In the genomic region with DNA sequence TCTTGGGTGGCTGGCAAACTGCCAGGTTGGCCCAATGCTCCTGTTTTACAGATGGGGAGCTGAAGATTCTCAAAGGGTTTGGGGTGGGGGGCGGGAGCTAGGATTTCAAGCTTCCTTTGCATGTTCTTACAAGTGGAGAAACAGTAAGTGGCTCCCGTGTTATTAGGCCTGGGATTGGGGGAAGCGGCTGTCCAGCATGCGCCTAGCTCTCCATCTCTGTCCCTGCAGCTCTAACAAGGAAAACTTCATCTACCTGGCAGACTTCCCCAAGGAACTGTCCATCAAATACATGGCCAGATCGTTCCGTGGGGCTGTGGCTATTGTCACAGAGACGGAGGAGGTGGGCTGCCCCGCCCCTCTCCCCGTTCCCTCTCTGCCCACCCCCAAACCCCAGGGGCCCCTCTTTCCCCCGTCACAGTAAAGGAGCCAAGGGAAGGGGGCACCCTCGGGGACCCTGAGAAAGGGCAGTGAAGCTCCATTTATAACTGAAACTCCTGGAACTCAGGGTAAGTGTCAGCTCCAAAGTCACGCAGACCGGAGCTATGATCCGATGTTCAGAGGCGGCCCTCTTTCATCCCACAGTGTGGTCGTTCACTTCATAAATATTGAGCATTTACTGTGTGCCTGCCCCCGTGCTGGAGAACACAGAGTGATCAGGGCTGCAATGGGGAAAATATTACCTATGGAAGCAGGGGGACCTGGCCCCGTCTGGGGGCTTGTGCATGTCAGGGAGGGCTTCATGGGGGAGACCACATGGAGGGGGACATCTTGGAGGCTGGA, we compare ENCODE assay signal across 30 cellular contexts. TPM values are rescaled to one million over a fixed set of nuclear protein-coding genes. Genes with fewer than 3 reads are reported as not detected.
DNase-seq lines count a peak whose midpoint lies in the region; ATAC-seq and TF ChIP-seq lines count a peak whose summit lies in the region.
"Had no signal": no experiment of that assay in that cellular context is flagged by ENCODE, and none has a peak within 500 bp of the region (broad histone marks: within the 10 kb centered on the region; RNA-seq: fewer than 3 reads in every experiment).

No MANE protein-coding gene starts in this region.

- H3K36me3 ChIP-seq in CD8-positive, alpha-beta memory T cell (ENCODE audit: insufficient read depth, low read length), result no peaks in the 10 kb centered on the region
- H3K36me3 ChIP-seq: adrenal gland, brain microvascular endothelial cell, esophagus muscularis mucosa, heart right ventricle, ovary, upper lobe of left lung had no signal

- H3K9me3 Mint-ChIP-seq in activated CD4-positive, alpha-beta T cell treated with anti-CD3 and anti-CD28 coated beads, Interleukin-2, amount 10 ng/mL, durations not matched to agents 24 days and 14 days, result no peaks in the 10 kb centered on the region
- no peaks in the 10 kb centered on the region for H3K9me3 Mint-ChIP-seq in central memory CD8-positive, alpha-beta T cell
- no peaks in the 10 kb centered on the region for H3K9me3 Mint-ChIP-seq in progenitor cell of endocrine pancreas (ENCODE audit: low read depth)
- no peaks in the 10 kb centered on the region for H3K9me3 Mint-ChIP-seq in CD8-positive, alpha-beta memory T cell
- H3K9me3 Mint-ChIP-seq: stimulated activated naive B cell treated with anti-CD40 and anti-IgM and Interleukin-4, amounts not matched to agents 10 μg/mL and 1 μg/mL and 100 μg/mL, for 72 hours had no signal

- no peak for ATAC-seq in central memory CD8-positive, alpha-beta T cell (replicated peaks; ENCODE audit: extremely low read depth, poor library complexity, severe bottlenecking)
- ATAC-seq: GM12878; heart right ventricle; PC-3; stimulated activated naive B cell treated with anti-CD40 and anti-IgM and Interleukin-4, amounts not matched to agents 10 μg/mL and 1 μg/mL and 100 μg/mL, for 72 hours had no signal

- CTCF ChIA-PET in CD8-positive, alpha-beta memory T cell (lab: Charles Lee), result interaction anchor here (1.6 kb wide), 1 partner anchor 15 kb away, joined by 4 read pairs; the partner anchor contains the start of gene PSMD8

- peaks cover 37% of the 10 kb centered on the region for H3K27me3 Mint-ChIP-seq in activated CD4-positive, alpha-beta T cell treated with anti-CD3 and anti-CD28 coated beads, Interleukin-2, amount 10 ng/mL, durations not matched to agents 24 days and 14 days
- peaks cover 36% of the 10 kb centered on the region for H3K27me3 Mint-ChIP-seq in central memory CD8-positive, alpha-beta T cell
- H3K27me3 Mint-ChIP-seq in progenitor cell of endocrine pancreas, result peaks cover 53% of the 10 kb centered on the region
- peaks cover 0 to 10% of the 10 kb centered on the region in 2 donors for H3K27me3 Mint-ChIP-seq in CD8-positive, alpha-beta memory T cell

- TF ChIP-seq EP300 in Ishikawa (IDR thresholded peaks at IDR 0.05; ENCODE audit: borderline replicate concordance), result no peak

- peaks cover 12% of the 10 kb centered on the region for H3K4me1 ChIP-seq in CD8-positive, alpha-beta memory T cell (ENCODE audit: insufficient read depth, low read length)

- no peak for TF ChIP-seq CTCF in progenitor cell of endocrine pancreas (IDR thresholded peaks at IDR 0.05; ENCODE audit: unreplicated experiment)

- no peaks in the 10 kb centered on the region for H3K27me3 ChIP-seq in CD8-positive, alpha-beta memory T cell (ENCODE audit: insufficient read depth, low read length, poor library complexity, severe bottlenecking)
- H3K27me3 ChIP-seq: ovary had no signal

- no peaks in the 10 kb centered on the region for H3K36me3 Mint-ChIP-seq in activated CD4-positive, alpha-beta T cell treated with anti-CD3 and anti-CD28 coated beads, Interleukin-2, amount 10 ng/mL, durations not matched to agents 24 days and 14 days (ENCODE audit: low read depth)
- H3K36me3 Mint-ChIP-seq in central memory CD8-positive, alpha-beta T cell (ENCODE audit: insufficient read depth), result no peaks in the 10 kb centered on the region
- no peaks in the 10 kb centered on the region for H3K36me3 Mint-ChIP-seq in progenitor cell of endocrine pancreas (ENCODE audit: insufficient read depth)
- no peaks in the 10 kb centered on the region for H3K36me3 Mint-ChIP-seq in CD8-positive, alpha-beta memory T cell
- H3K36me3 Mint-ChIP-seq: stimulated activated naive B cell treated with anti-CD40 and anti-IgM and Interleukin-4, amounts not matched to agents 10 μg/mL and 1 μg/mL and 100 μg/mL, for 72 hours had no signal

- no peak for TF ChIP-seq RAD21 in Ishikawa (IDR thresholded peaks at IDR 0.05; ENCODE audit: low read depth)

- no peaks in the 10 kb centered on the region for H3K9me3 ChIP-seq in CD8-positive, alpha-beta memory T cell (ENCODE audit: low read length)
- H3K9me3 ChIP-seq: adrenal gland, esophagus muscularis mucosa, heart right ventricle, ovary, upper lobe of left lung had no signal

- H3K4me1 Mint-ChIP-seq in activated CD4-positive, alpha-beta T cell treated with anti-CD3 and anti-CD28 coated beads, Interleukin-2, amount 10 ng/mL, durations not matched to agents 24 days and 14 days, result peaks cover 10% of the 10 kb centered on the region
- H3K4me1 Mint-ChIP-seq in central memory CD8-positive, alpha-beta T cell, result peaks cover 11% of the 10 kb centered on the region
- H3K4me1 Mint-ChIP-seq in progenitor cell of endocrine pancreas (ENCODE audit: low read depth), result no peaks in the 10 kb centered on the region
- H3K4me1 Mint-ChIP-seq in CD8-positive, alpha-beta memory T cell, result peaks cover 8 to 22% (median 13%) of the 10 kb centered on the region in 3 donors

- intact Hi-C loops in activated CD4-positive, alpha-beta T cell treated with anti-CD3 and anti-CD28 coated beads, Interleukin-2, amount 10 ng/mL, durations not matched to agents 24 days and 14 days (cut with micrococcal nuclease), result no loop called here

- no peak overlapping the region for H3K27ac Mint-ChIP-seq in activated CD4-positive, alpha-beta T cell treated with anti-CD3 and anti-CD28 coated beads, Interleukin-2, amount 10 ng/mL, durations not matched to agents 24 days and 14 days
- no peak overlapping the region for H3K27ac Mint-ChIP-seq in central memory CD8-positive, alpha-beta T cell (ENCODE audit: low read depth)
- H3K27ac Mint-ChIP-seq in progenitor cell of endocrine pancreas, result no peak overlapping the region
- H3K27ac Mint-ChIP-seq in CD8-positive, alpha-beta memory T cell, result peak overlapping the region in 1 of 8 donors; percentile 82
- H3K27ac Mint-ChIP-seq: stimulated activated naive B cell treated with anti-CD40 and anti-IgM and Interleukin-4, amounts not matched to agents 10 μg/mL and 1 μg/mL and 100 μg/mL, for 72 hours had no signal

- DNase-seq in activated CD4-positive, alpha-beta T cell treated with anti-CD3 and anti-CD28 coated beads, Interleukin-2, amount 10 ng/mL, durations not matched to agents 24 days and 14 days, result no peak
- DNase-seq in activated CD4-positive, alpha-beta T cell treated with anti-CD3 and anti-CD28 coated beads, Interleukin-2, amount 50 U/mL, for 48 hours, result no peak
- no peak for DNase-seq in central memory CD8-positive, alpha-beta T cell (ENCODE audit: low spot score in 2 of 2)
- DNase-seq in progenitor cell of endocrine pancreas (ENCODE audit: low spot score, unreplicated experiment) (no peak), DMS79 (lab: John Stamatoyannopoulos, UW) (no peak), NOMO-1 treated with dmso at 0.1 percent for 144 hours (lab: John Stamatoyannopoulos, UW; ENCODE audit: unreplicated experiment) (no peak)
- no peak for DNase-seq in CD8-positive, alpha-beta memory T cell
- DNase-seq: activated CD4-positive, alpha-beta T cell treated with anti-CD3 and anti-CD28 coated beads for 4 hours; activated T-cell treated with anti-CD3 and anti-CD28 coated beads, Interleukin-2, amount 50 U/mL, for 1 hour; adrenal gland; brain microvascular endothelial cell; dorsolateral prefrontal cortex; foreskin fibroblast; GOT3; heart right ventricle; KG1; NCI-H1105 treated with DMSO at 0.1 percent for 48 hours; NCI-H1930; NCI-H526; ovary; PC-3; retina; stimulated activated naive B cell treated with anti-CD40 and anti-IgM and Interleukin-4, amounts not matched to agents 10 μg/mL and 1 μg/mL and 100 μg/mL, for 72 hours; upper lobe of left lung had no signal

- peak overlapping the region; percentile 34 for H3K4me3 Mint-ChIP-seq in activated CD4-positive, alpha-beta T cell treated with anti-CD3 and anti-CD28 coated beads, Interleukin-2, amount 10 ng/mL, durations not matched to agents 24 days and 14 days
- H3K4me3 Mint-ChIP-seq in central memory CD8-positive, alpha-beta T cell, result peak overlapping the region; percentile 35
- H3K4me3 Mint-ChIP-seq in progenitor cell of endocrine pancreas (ENCODE audit: low read depth), result peak overlapping the region; percentile 48
- peak overlapping the region in 3 of 7 donors; percentile 43 to 71 (median 43) for H3K4me3 Mint-ChIP-seq in CD8-positive, alpha-beta memory T cell
- H3K4me3 Mint-ChIP-seq: stimulated activated naive B cell treated with anti-CD40 and anti-IgM and Interleukin-4, amounts not matched to agents 10 μg/mL and 1 μg/mL and 100 μg/mL, for 72 hours had no signal

- POLR2A ChIA-PET in CD8-positive, alpha-beta memory T cell (lab: Charles Lee), result no interaction called here

- no peak overlapping the region for H3K27ac ChIP-seq in CD8-positive, alpha-beta memory T cell (ENCODE audit: low read depth, low read length)
- H3K27ac ChIP-seq: adrenal gland, brain microvascular endothelial cell, dorsolateral prefrontal cortex, esophagus muscularis mucosa, heart right ventricle, ovary, SK-N-MC, upper lobe of left lung had no signal

- no peak overlapping the region for H3K4me3 ChIP-seq in CD8-positive, alpha-beta memory T cell (ENCODE audit: low read length)
- H3K4me3 ChIP-seq: adrenal gland, dorsolateral prefrontal cortex, esophagus muscularis mucosa, GM12878, heart right ventricle, ovary, SK-N-MC, upper lobe of left lung had no signal

RNA-seq across cellular contexts. Expression of gene PSMD8, which starts 14.9 kb away (rescaled TPM):
- 314 and 315 TPM in 2 replicates for total RNA-seq in activated CD4-positive, alpha-beta T cell treated with anti-CD3 and anti-CD28 coated beads, Interleukin-2, amount 10 ng/mL, durations not matched to agents 24 days and 14 days
- 122 and 128 TPM in 2 replicates for total RNA-seq in progenitor cell of endocrine pancreas
- total RNA-seq in CD8-positive, alpha-beta memory T cell, result 100 to 1,000 TPM; 256 to 267 TPM
- 180 TPM for polyA plus RNA-seq in CD8-positive, alpha-beta memory T cell

RNA-seq across cellular contexts. Expression of gene CATSPERG, which starts 23.8 kb away (rescaled TPM):
- 3.4 and 3.7 TPM in 2 replicates for total RNA-seq in activated CD4-positive, alpha-beta T cell treated with anti-CD3 and anti-CD28 coated beads, Interleukin-2, amount 10 ng/mL, durations not matched to agents 24 days and 14 days
- 21.0 TPM in 2 replicates for total RNA-seq in progenitor cell of endocrine pancreas
- 1 to 10 TPM; 4.3 to 4.6 TPM for total RNA-seq in CD8-positive, alpha-beta memory T cell
- polyA plus RNA-seq in CD8-positive, alpha-beta memory T cell, result 0.94 TPM

RNA-seq across cellular contexts. Expression of gene GGN, which starts 28.4 kb away (rescaled TPM):
- 0.47 and 1.0 TPM in 2 replicates for total RNA-seq in activated CD4-positive, alpha-beta T cell treated with anti-CD3 and anti-CD28 coated beads, Interleukin-2, amount 10 ng/mL, durations not matched to agents 24 days and 14 days
- total RNA-seq in progenitor cell of endocrine pancreas, result 2.8 and 3.3 TPM in 2 replicates
- total RNA-seq in CD8-positive, alpha-beta memory T cell, result under 1 TPM in 1 of 2 experiments, not detected in 1; 0.15 TPM
- polyA plus RNA-seq in CD8-positive, alpha-beta memory T cell, result not detected
- total RNA-seq: GM12878, liver, skeletal muscle tissue had no signal
- polyA plus RNA-seq: GM12878, liver had no signal

RNA-seq across cellular contexts. Expression of gene SPRED3, which starts 29.1 kb away (rescaled TPM):
- 2.9 and 3.0 TPM in 2 replicates for total RNA-seq in activated CD4-positive, alpha-beta T cell treated with anti-CD3 and anti-CD28 coated beads, Interleukin-2, amount 10 ng/mL, durations not matched to agents 24 days and 14 days
- 13.0 and 13.6 TPM in 2 replicates for total RNA-seq in progenitor cell of endocrine pancreas
- total RNA-seq in CD8-positive, alpha-beta memory T cell, result under 1 TPM; 0.33 to 0.66 TPM
- polyA plus RNA-seq in CD8-positive, alpha-beta memory T cell, result not detected
- total RNA-seq: skeletal muscle tissue had no signal

RNA-seq across cellular contexts. Expression of gene KCNK6, which starts 39.8 kb away (rescaled TPM):
- 18.7 and 20.1 TPM in 2 replicates for total RNA-seq in activated CD4-positive, alpha-beta T cell treated with anti-CD3 and anti-CD28 coated beads, Interleukin-2, amount 10 ng/mL, durations not matched to agents 24 days and 14 days
- 0.43 and 0.53 TPM in 2 replicates for total RNA-seq in progenitor cell of endocrine pancreas
- total RNA-seq in CD8-positive, alpha-beta memory T cell, result 10 to 100 TPM; 10.1 to 11.1 TPM
- 3.6 TPM for polyA plus RNA-seq in CD8-positive, alpha-beta memory T cell
